In the genomic region with DNA sequence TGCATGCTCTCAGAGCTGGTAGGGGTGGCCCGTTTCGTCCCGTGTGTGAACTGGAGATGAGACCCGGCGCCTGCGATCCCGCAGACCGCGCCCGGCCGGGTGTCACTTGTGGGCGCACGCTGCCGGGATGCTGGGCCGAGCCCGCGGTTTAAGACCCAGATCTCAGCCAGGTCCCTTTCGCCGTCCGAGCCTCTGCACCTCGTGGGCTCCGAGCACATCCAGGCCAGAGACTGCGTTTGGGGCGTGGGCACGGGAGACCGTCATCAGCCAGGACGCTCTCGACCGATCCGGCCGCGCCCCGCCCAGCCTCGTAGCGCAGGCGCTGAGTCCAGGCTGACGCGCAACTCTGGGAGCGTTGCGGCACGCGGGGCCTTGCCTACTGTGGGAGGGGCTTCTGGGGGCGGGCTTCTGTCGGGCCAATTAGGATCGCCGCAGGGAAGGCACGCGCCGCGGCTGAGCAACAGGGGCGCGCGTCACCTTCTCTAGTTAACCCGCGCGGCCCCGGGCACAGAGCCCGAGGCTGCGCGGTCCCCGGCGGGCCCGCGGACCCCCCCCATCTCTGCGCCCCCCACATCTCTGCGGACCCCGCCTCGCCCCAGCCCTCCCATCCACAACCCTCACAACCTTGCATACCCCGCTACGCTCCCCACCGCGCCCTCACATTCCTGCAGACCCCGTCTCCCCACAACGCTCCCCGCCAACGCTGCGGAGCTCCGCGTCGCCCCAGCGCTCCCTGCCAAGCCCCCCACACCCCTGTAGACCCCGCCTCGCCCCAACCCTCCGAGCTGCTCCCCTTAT, we compare ENCODE assay signal across 8 cellular contexts. TPM values are rescaled to one million over a fixed set of nuclear protein-coding genes. Genes with fewer than 3 reads are reported as not detected.
DNase-seq lines count a peak whose midpoint lies in the region; ATAC-seq and TF ChIP-seq lines count a peak whose summit lies in the region.

No MANE protein-coding gene starts in this region.

- peak; percentile 63 for ATAC-seq in HG03378 (IDR thresholded peaks at IDR 0.05; ENCODE audit: unreplicated experiment)

- H3K4me3 Mint-ChIP-seq in chondrocyte (ENCODE audit: unreplicated experiment), result peak overlapping the region; percentile 91

- peak; percentile 54 for TF ChIP-seq POLR2A in GM19099 (IDR thresholded peaks at IDR 0.05; ENCODE audit: extremely low read depth, insufficient read length, low read depth)

- H3K27me3 Mint-ChIP-seq in chondrocyte (ENCODE audit: low read depth), result no peaks in the 10 kb centered on the region

- TF ChIP-seq CTCF in AG10803 (conservative IDR thresholded peaks at IDR 0.05; ENCODE audit: low read length), result no peak
- TF ChIP-seq CTCF in chondrocyte (IDR thresholded peaks at IDR 0.05), result no peak

- peaks cover 24% of the 10 kb centered on the region for H3K4me1 Mint-ChIP-seq in chondrocyte (ENCODE audit: low read depth)

- peak overlapping the region; percentile 97 for H3K27ac Mint-ChIP-seq in chondrocyte (ENCODE audit: unreplicated experiment)

- no peaks in the 10 kb centered on the region for H3K36me3 Mint-ChIP-seq in chondrocyte (ENCODE audit: low read depth)

- peak overlapping the region; percentile 76 for H3K4me3 ChIP-seq in AG10803 (ENCODE audit: low read length)

- DNase-seq in AG10803 (ENCODE audit: low read depth) (peak; percentile 96), NCI-H460 (ENCODE audit: extremely low read depth, low read depth) (peak; percentile 97), chondrocyte (ENCODE audit: low spot score) (peak; percentile 99)
- DNase-seq in activated CD4-positive, alpha-beta T cell treated with anti-CD3 and anti-CD28 coated beads for 24 hours (ENCODE audit: low read depth in 2 of 2), result peak; percentile 94 to 97
- DNase-seq in stimulated activated CD4-positive, alpha-beta T cell treated with anti-CD3 and anti-CD28 coated beads, Interleukin-1b, Interleukin-23, amount 100 ng/mL, for 24 hours (ENCODE audit: low read depth in 4 of 4, low spot score in 1 of 4), result peak; percentile 86 to 98 (median 95)

- H3K27me3 ChIP-seq in layer of hippocampus (ENCODE audit: control insufficient read depth, insufficient read depth, low read length), result no peaks in the 10 kb centered on the region

- peak overlapping the region; percentile 94 for H3K27ac ChIP-seq in layer of hippocampus (ENCODE audit: low read depth, low read length)

- H3K9me3 Mint-ChIP-seq in chondrocyte (ENCODE audit: low read depth), result no peaks in the 10 kb centered on the region

RNA-seq across cellular contexts. Expression of a gene that starts 0.7 kb away (rescaled TPM):
- not detected in 2 replicates for total RNA-seq in NCI-H460 (2014; rRNA removed; shearing (Covaris generic))
- polyA plus RNA-seq in NCI-H460 (2014; cell fraction: nucleus; rRNA removed), result not detected in 2 replicates
- not detected in 3 replicates for total RNA-seq in chondrocyte

RNA-seq across cellular contexts. Expression of a gene that starts 5.9 kb away (rescaled TPM):
- total RNA-seq in NCI-H460 (2014; rRNA removed; shearing (Covaris generic)), result 22.5 and 25.7 TPM in 2 replicates
- polyA plus RNA-seq in NCI-H460 (2014; cell fraction: nucleus; rRNA removed), result 16.4 and 20.5 TPM in 2 replicates
- total RNA-seq in chondrocyte, result 39.2 to 40.6 TPM (median 39.6 TPM) in 3 replicates

RNA-seq across cellular contexts. Expression of a gene that starts 11.7 kb away (rescaled TPM):
- total RNA-seq in NCI-H460 (2014; rRNA removed; shearing (Covaris generic)), result 9.5 and 11.4 TPM in 2 replicates
- 218 and 252 TPM in 2 replicates for polyA plus RNA-seq in NCI-H460 (2014; cell fraction: nucleus; rRNA removed)
- 35.4 to 37.0 TPM (median 36.3 TPM) in 3 replicates for total RNA-seq in chondrocyte

RNA-seq across cellular contexts. Expression of a gene that starts 18.1 kb away (rescaled TPM):
- 32.3 and 52.9 TPM in 2 replicates for total RNA-seq in NCI-H460 (2014; rRNA removed; shearing (Covaris generic))
- polyA plus RNA-seq in NCI-H460 (2014; cell fraction: nucleus; rRNA removed), result 23.9 and 26.4 TPM in 2 replicates
- total RNA-seq in chondrocyte, result 168 to 200 TPM (median 197 TPM) in 3 replicates

RNA-seq across cellular contexts. Expression of a gene that starts 57.0 kb away (rescaled TPM):
- 9.4 and 10.2 TPM in 2 replicates for total RNA-seq in NCI-H460 (2014; rRNA removed; shearing (Covaris generic))
- polyA plus RNA-seq in NCI-H460 (2014; cell fraction: nucleus; rRNA removed), result 21.0 and 21.3 TPM in 2 replicates
- 17.9 to 19.6 TPM (median 18.7 TPM) in 3 replicates for total RNA-seq in chondrocyte

Comparison
In these comparisons a context has a peak if more than half of its experiments do, and no peak if none do; other contexts are left out.
1. Peak in every context shown above with its lines: DNase-seq, ATAC-seq, H3K4me3 ChIP-seq and H3K27ac ChIP-seq.